22 cellular contexts compared by ENCODE assay signal in the genomic region with DNA sequence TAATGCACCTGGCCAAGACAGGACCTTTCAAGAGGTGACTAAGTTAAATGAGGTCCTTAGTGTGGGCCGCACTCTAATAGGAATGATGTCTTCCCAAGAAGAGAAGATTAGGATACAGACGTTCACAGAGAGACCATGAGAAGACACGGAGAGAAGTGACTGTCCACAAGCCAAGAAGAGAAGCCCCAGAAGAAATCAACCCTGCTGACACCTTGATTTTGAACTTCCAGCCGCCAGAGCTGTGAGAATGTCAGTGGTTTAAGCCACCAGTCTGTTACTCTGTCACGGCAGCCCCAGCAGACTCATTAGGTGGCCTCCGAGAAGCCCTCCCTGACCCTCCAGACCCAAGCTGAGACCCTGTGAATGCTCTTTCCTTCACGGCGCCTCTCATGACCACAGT.
"Had no signal": no experiment of that assay in that cellular context is flagged by ENCODE, and none has a peak within 500 bp of the region (broad histone marks: within the 10 kb centered on the region; RNA-seq: fewer than 3 reads in every experiment).

No MANE protein-coding gene starts in this region.

- FAIRE-seq: astrocyte, kidney, TTC549 had no signal

- H3K36me3 ChIP-seq: breast epithelium, gastrocnemius medialis had no signal

- H3K9me3 Mint-ChIP-seq: neural crest cell; T-helper 2 cell treated with Interferon-gamma antibody and Interleukin-4, amounts not matched to agents 5 μg/mL and 100 μg/mL, for 36 hours; type B pancreatic cell had no signal

- H3K4me3 Mint-ChIP-seq: activated CD4-positive, alpha-beta T cell treated with anti-CD3 and anti-CD28 coated beads for 36 hours; mesothelial cell of epicardium; neural crest cell; T-helper 2 cell treated with Interferon-gamma antibody and Interleukin-4, amounts not matched to agents 5 μg/mL and 100 μg/mL, for 36 hours; type B pancreatic cell; WTC11 had no signal

- H3K4me1 ChIP-seq: breast epithelium, gastrocnemius medialis, psoas muscle had no signal

- H3K9me3 ChIP-seq: breast epithelium, gastrocnemius medialis, psoas muscle, testis had no signal

- DNase-seq: activated CD4-positive, alpha-beta T cell treated with anti-CD3 and anti-CD28 coated beads for 36 hours; activated CD4-positive, alpha-beta T cell treated with anti-CD3 and anti-CD28 coated beads, Interleukin-2, amount 50 U/mL, for 48 hours; activated gamma-delta T cell treated with Interleukin-2 at 50 U/mL for 16 hours; cerebellar nuclear complex; cortex of kidney; gastrocnemius medialis; head of caudate nucleus; kidney; right cardiac atrium; stimulated activated CD4-positive, alpha-beta T cell treated with anti-CD3 and anti-CD28 coated beads, Interleukin-2, amount 100 ng/mL, for 48 hours; testis had no signal

- H3K27ac ChIP-seq: breast epithelium, gastrocnemius medialis, psoas muscle, skin epidermis, testis had no signal

- H3K27me3 ChIP-seq: breast epithelium, gastrocnemius medialis, testis had no signal

- H3K4me3 ChIP-seq: breast epithelium, gastrocnemius medialis, psoas muscle, skin epidermis, testis had no signal

- H3K27me3 Mint-ChIP-seq: activated CD4-positive, alpha-beta T cell treated with anti-CD3 and anti-CD28 coated beads for 36 hours had no signal

- ATAC-seq: activated CD4-positive, alpha-beta T cell treated with anti-CD3 and anti-CD28 coated beads for 36 hours; gastrocnemius medialis; left lobe of liver; psoas muscle; right cardiac atrium; WTC11 had no signal

- H3K27ac Mint-ChIP-seq: mesothelial cell of epicardium; T-helper 2 cell treated with Interferon-gamma antibody and Interleukin-4, amounts not matched to agents 5 μg/mL and 100 μg/mL, for 36 hours; type B pancreatic cell; WTC11 had no signal

- H3K36me3 Mint-ChIP-seq: type B pancreatic cell, WTC11 had no signal
